Comparison of ENCODE assay signal across 1 cellular context in genomic region chr15:39784638-39785037, GRCh38.
TF ChIP-seq lines count a peak whose summit lies in the region.

No MANE protein-coding gene starts in this region.

TF ChIP-seq in GM23338, 12 proteins besides CTCF, POLR2A, EP300 and RAD21:
- TF ChIP-seq, protein P1, sequence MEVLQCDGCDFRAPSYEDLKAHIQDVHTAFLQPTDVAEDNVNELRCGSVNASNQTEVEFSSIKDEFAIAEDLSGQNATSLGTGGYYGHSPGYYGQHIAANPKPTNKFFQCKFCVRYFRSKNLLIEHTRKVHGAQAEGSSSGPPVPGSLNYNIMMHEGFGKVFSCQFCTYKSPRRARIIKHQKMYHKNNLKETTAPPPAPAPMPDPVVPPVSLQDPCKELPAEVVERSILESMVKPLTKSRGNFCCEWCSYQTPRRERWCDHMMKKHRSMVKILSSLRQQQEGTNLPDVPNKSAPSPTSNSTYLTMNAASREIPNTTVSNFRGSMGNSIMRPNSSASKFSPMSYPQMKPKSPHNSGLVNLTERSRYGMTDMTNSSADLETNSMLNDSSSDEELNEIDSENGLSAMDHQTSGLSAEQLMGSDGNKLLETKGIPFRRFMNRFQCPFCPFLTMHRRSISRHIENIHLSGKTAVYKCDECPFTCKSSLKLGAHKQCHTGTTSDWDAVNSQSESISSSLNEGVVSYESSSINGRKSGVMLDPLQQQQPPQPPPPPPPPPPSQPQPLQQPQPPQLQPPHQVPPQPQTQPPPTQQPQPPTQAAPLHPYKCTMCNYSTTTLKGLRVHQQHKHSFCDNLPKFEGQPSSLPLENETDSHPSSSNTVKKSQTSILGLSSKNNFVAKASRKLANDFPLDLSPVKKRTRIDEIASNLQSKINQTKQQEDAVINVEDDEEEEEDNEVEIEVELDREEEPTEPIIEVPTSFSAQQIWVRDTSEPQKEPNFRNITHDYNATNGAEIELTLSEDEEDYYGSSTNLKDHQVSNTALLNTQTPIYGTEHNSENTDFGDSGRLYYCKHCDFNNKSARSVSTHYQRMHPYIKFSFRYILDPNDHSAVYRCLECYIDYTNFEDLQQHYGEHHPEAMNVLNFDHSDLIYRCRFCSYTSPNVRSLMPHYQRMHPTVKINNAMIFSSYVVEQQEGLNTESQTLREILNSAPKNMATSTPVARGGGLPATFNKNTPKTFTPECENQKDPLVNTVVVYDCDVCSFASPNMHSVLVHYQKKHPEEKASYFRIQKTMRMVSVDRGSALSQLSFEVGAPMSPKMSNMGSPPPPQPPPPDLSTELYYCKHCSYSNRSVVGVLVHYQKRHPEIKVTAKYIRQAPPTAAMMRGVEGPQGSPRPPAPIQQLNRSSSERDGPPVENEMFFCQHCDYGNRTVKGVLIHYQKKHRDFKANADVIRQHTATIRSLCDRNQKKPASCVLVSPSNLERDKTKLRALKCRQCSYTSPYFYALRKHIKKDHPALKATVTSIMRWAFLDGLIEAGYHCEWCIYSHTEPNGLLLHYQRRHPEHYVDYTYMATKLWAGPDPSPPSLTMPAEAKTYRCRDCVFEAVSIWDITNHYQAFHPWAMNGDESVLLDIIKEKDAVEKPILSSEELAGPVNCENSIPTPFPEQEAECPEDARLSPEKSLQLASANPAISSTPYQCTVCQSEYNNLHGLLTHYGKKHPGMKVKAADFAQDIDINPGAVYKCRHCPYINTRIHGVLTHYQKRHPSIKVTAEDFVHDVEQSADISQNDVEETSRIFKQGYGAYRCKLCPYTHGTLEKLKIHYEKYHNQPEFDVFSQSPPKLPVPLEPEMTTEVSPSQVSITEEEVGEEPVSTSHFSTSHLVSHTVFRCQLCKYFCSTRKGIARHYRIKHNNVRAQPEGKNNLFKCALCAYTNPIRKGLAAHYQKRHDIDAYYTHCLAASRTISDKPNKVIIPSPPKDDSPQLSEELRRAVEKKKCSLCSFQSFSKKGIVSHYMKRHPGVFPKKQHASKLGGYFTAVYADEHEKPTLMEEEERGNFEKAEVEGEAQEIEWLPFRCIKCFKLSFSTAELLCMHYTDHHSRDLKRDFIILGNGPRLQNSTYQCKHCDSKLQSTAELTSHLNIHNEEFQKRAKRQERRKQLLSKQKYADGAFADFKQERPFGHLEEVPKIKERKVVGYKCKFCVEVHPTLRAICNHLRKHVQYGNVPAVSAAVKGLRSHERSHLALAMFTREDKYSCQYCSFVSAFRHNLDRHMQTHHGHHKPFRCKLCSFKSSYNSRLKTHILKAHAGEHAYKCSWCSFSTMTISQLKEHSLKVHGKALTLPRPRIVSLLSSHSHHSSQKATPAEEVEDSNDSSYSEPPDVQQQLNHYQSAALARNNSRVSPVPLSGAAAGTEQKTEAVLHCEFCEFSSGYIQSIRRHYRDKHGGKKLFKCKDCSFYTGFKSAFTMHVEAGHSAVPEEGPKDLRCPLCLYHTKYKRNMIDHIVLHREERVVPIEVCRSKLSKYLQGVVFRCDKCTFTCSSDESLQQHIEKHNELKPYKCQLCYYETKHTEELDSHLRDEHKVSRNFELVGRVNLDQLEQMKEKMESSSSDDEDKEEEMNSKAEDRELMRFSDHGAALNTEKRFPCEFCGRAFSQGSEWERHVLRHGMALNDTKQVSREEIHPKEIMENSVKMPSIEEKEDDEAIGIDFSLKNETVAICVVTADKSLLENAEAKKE (CRISPR knock-in tag; IDR thresholded peaks at IDR 0.05), result no peak
- TF ChIP-seq NANOG (IDR thresholded peaks at IDR 0.05; ENCODE audit: borderline replicate concordance) (no peak), POLR2AphosphoS5 (IDR thresholded peaks at IDR 0.05; ENCODE audit: low read depth) (no peak), CREB1 (CRISPR knock-in tag; IDR thresholded peaks at IDR 0.05; ENCODE audit: low read depth) (no peak), EZH2 (IDR thresholded peaks at IDR 0.05; ENCODE audit: low read depth, unreplicated experiment) (no peak), JUNB (IDR thresholded peaks at IDR 0.05; ENCODE audit: unreplicated experiment) (no peak), EZH2phosphoT487 (IDR thresholded peaks at IDR 0.05; ENCODE audit: unreplicated experiment) (no peak), ETS1 (IDR thresholded peaks at IDR 0.05) (no peak), ZNF331 (CRISPR knock-in tag; IDR thresholded peaks at IDR 0.05; ENCODE audit: low read depth) (no peak), ZNF114 (CRISPR knock-in tag; IDR thresholded peaks at IDR 0.05) (no peak), STAT1 (IDR thresholded peaks at IDR 0.05; ENCODE audit: unreplicated experiment) (no peak)
- TF ChIP-seq, protein P2, sequence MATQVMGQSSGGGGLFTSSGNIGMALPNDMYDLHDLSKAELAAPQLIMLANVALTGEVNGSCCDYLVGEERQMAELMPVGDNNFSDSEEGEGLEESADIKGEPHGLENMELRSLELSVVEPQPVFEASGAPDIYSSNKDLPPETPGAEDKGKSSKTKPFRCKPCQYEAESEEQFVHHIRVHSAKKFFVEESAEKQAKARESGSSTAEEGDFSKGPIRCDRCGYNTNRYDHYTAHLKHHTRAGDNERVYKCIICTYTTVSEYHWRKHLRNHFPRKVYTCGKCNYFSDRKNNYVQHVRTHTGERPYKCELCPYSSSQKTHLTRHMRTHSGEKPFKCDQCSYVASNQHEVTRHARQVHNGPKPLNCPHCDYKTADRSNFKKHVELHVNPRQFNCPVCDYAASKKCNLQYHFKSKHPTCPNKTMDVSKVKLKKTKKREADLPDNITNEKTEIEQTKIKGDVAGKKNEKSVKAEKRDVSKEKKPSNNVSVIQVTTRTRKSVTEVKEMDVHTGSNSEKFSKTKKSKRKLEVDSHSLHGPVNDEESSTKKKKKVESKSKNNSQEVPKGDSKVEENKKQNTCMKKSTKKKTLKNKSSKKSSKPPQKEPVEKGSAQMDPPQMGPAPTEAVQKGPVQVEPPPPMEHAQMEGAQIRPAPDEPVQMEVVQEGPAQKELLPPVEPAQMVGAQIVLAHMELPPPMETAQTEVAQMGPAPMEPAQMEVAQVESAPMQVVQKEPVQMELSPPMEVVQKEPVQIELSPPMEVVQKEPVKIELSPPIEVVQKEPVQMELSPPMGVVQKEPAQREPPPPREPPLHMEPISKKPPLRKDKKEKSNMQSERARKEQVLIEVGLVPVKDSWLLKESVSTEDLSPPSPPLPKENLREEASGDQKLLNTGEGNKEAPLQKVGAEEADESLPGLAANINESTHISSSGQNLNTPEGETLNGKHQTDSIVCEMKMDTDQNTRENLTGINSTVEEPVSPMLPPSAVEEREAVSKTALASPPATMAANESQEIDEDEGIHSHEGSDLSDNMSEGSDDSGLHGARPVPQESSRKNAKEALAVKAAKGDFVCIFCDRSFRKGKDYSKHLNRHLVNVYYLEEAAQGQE (IDR thresholded peaks at IDR 0.05; ENCODE audit: unreplicated experiment), result no peak
